Comparison of ENCODE assay signal across 12 cellular contexts in the genomic region with DNA sequence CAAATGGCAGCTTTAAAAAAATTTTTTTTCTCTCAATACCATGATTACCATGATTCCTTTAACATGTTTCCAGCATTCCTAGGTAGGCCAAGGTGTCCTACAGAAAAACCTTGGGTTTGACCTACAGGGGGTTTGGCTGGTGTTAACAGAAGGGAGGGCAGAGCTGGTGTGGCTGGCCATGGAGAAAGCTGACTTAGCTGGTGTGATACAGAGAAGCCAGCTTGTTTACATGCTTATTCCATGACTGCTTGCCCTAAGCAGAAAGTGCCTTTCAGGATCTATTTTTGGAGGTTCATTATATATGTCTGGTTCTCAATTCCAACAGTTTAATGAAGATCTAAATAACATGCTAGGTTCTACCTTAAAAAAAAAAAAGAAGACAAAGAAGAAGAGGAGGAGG.
"Had no signal": no experiment of that assay in that cellular context is flagged by ENCODE, and none has a peak within 500 bp of the region (broad histone marks: within the 10 kb centered on the region; RNA-seq: fewer than 3 reads in every experiment).

No MANE protein-coding gene starts in this region.

- H3K4me1 Mint-ChIP-seq: nephron progenitor cell had no signal

- H3K9me3 Mint-ChIP-seq: activated CD8-positive, alpha-beta T cell treated with anti-CD3 and anti-CD28 coated beads for 36 hours; activated naive CD4-positive, alpha-beta T cell treated with anti-CD3 and anti-CD28 coated beads, Interleukin-2, amount 50 U/mL, for 24 hours; nephron progenitor cell; T-cell had no signal

- H3K27ac Mint-ChIP-seq: activated CD8-positive, alpha-beta T cell treated with anti-CD3 and anti-CD28 coated beads for 36 hours; activated naive CD4-positive, alpha-beta T cell treated with anti-CD3 and anti-CD28 coated beads, Interleukin-2, amount 50 U/mL, for 24 hours; nephron progenitor cell had no signal

- H3K4me3 Mint-ChIP-seq: activated CD8-positive, alpha-beta T cell treated with anti-CD3 and anti-CD28 coated beads for 36 hours; activated naive CD4-positive, alpha-beta T cell treated with anti-CD3 and anti-CD28 coated beads, Interleukin-2, amount 50 U/mL, for 24 hours; nephron progenitor cell; T-cell had no signal

- H3K27ac ChIP-seq: skin epidermis had no signal

- H3K4me3 ChIP-seq: skin epidermis had no signal

- H3K27me3 Mint-ChIP-seq: activated CD8-positive, alpha-beta T cell treated with anti-CD3 and anti-CD28 coated beads for 36 hours; activated naive CD4-positive, alpha-beta T cell treated with anti-CD3 and anti-CD28 coated beads, Interleukin-2, amount 50 U/mL, for 24 hours; T-cell had no signal

- ATAC-seq: activated CD8-positive, alpha-beta T cell treated with anti-CD3 and anti-CD28 coated beads for 36 hours; T-cell had no signal

- DNase-seq: activated CD4-positive, alpha-beta T cell treated with anti-CD3 and anti-CD28 coated beads for 4 hours; activated CD8-positive, alpha-beta T cell treated with anti-CD3 and anti-CD28 coated beads for 36 hours; amniotic stem cell; cerebellar nuclear complex; dermis blood vessel endothelial cell; left cardiac atrium; nephron progenitor cell; stimulated activated CD4-positive, alpha-beta T cell treated with anti-CD3 and anti-CD28 coated beads, Interleukin-4, amount 100 ng/mL, for 4 hours; T-cell; T1000 had no signal
